Comparison of ENCODE assay signal across 16 cellular contexts in genomic region chr21:43021756-43022600, GRCh38. TPM values are rescaled to one million over a fixed set of nuclear protein-coding genes. Genes with fewer than 3 reads are reported as not detected.
DNase-seq lines count a peak whose midpoint lies in the region; ATAC-seq lines count a peak whose summit lies in the region.
"Had no signal": no experiment of that assay in that cellular context is flagged by ENCODE, and none has a peak within 500 bp of the region (broad histone marks: within the 10 kb centered on the region; RNA-seq: fewer than 3 reads in every experiment).

No MANE protein-coding gene starts in this region.

- H3K27ac ChIP-seq in Karpas-422 (ENCODE audit: low read length) (peak overlapping the region; percentile 91), mesenchymal stem cell (ENCODE audit: low read length, poor library complexity, severe bottlenecking) (no peak overlapping the region)

- peaks cover 73% of the 10 kb centered on the region for H3K36me3 Mint-ChIP-seq in stimulated activated effector memory CD8-positive, alpha-beta T cell treated with anti-CD3 and anti-CD28 coated beads, Interleukin-12 subunit alpha, Interleukin-12 subunit beta, amount 100 ng/mL, for 72 hours

- no peak overlapping the region for H3K4ac ChIP-seq in mesenchymal stem cell (ENCODE audit: low read depth in 1 of 2, low read length in 2 of 2)

- no peak overlapping the region for H3K14ac ChIP-seq in mesenchymal stem cell (ENCODE audit: low read length in 2 of 2)

- H3K4me1 ChIP-seq in Karpas-422 (ENCODE audit: low read length) (peaks cover 57% of the 10 kb centered on the region), mesenchymal stem cell (ENCODE audit: control insufficient read depth, insufficient read depth, low read depth, low read length) (peaks cover 18% of the 10 kb centered on the region)

- H2AFZ ChIP-seq in Karpas-422 (ENCODE audit: low read length) (no peak overlapping the region), mesenchymal stem cell (ENCODE audit: low read depth, low read length) (no peak overlapping the region)

- H3K9ac ChIP-seq in Karpas-422 (ENCODE audit: low read length), result no peak overlapping the region
- H3K9ac ChIP-seq in mesenchymal stem cell (ENCODE audit: low read length), result no peak overlapping the region

- no peak overlapping the region for H3K4me3 Mint-ChIP-seq in stimulated activated effector memory CD8-positive, alpha-beta T cell treated with anti-CD3 and anti-CD28 coated beads, Interleukin-12 subunit alpha, Interleukin-12 subunit beta, amount 100 ng/mL, for 72 hours
- H3K4me3 Mint-ChIP-seq: CD14-positive monocyte had no signal

- peak overlapping the region; percentile 76 for H3K27ac Mint-ChIP-seq in stimulated activated effector memory CD8-positive, alpha-beta T cell treated with anti-CD3 and anti-CD28 coated beads, Interleukin-12 subunit alpha, Interleukin-12 subunit beta, amount 100 ng/mL, for 72 hours

- no peaks in the 10 kb centered on the region for H3K9me2 ChIP-seq in Karpas-422 (replicated peaks; ENCODE audit: insufficient read depth, low read length)

- no peak for ATAC-seq in stimulated activated effector memory CD8-positive, alpha-beta T cell treated with anti-CD3 and anti-CD28 coated beads, Interleukin-12 subunit alpha, Interleukin-12 subunit beta, amount 100 ng/mL, for 72 hours
- no peak for ATAC-seq in GM19397 (IDR thresholded peaks at IDR 0.05; ENCODE audit: unreplicated experiment)
- ATAC-seq: K562, SK-N-SH treated with all-trans-retinoic acid at 6 μM for 48 hours had no signal

- no peaks in the 10 kb centered on the region for H3K9me3 ChIP-seq in Karpas-422 (ENCODE audit: low read length)
- no peaks in the 10 kb centered on the region for H3K9me3 ChIP-seq in mesenchymal stem cell (ENCODE audit: control insufficient read depth, low read length)

- H3K4me2 ChIP-seq in Karpas-422 (ENCODE audit: low read depth, low read length, poor library complexity, severe bottlenecking) (no peak overlapping the region), mesenchymal stem cell (ENCODE audit: low read length, poor library complexity, severe bottlenecking) (no peak overlapping the region)

- no peak overlapping the region for H3K18ac ChIP-seq in mesenchymal stem cell (ENCODE audit: low read depth in 1 of 2, low read length in 2 of 2)

- 94% methylated on average over 28 of the region's 28 CpGs for WGBS in mesenchymal stem cell

- H4K91ac ChIP-seq in mesenchymal stem cell (ENCODE audit: low read length), result no peak overlapping the region

- H3K79me1 ChIP-seq in mesenchymal stem cell (replicated peaks; ENCODE audit: low read length, poor library complexity, severe bottlenecking), result peaks cover 4% of the 10 kb centered on the region

- peak; percentile 61 for DNase-seq in H7
- DNase-seq in Karpas-422, result no peak
- no peak for DNase-seq in mesenchymal stem cell
- DNase-seq in stimulated activated effector memory CD8-positive, alpha-beta T cell treated with anti-CD3 and anti-CD28 coated beads, Interleukin-12 subunit alpha, Interleukin-12 subunit beta, amount 100 ng/mL, for 72 hours (ENCODE audit: low spot score in 2 of 2), result no peak
- DNase-seq in NCI-H2107 (lab: John Stamatoyannopoulos, UW), result no peak
- DNase-seq in SHP77 treated with DMSO at 0.1 percent for 48 hours (lab: John Stamatoyannopoulos, UW), result no peak
- DNase-seq: DMS79 treated with DMSO at 0.1 percent for 48 hours, NCI-H1105, NCI-H2081, NCI-H510A, NCI-H748 treated with DMSO at 0.1 percent for 48 hours, SHP77 had no signal

- H2BK5ac ChIP-seq in mesenchymal stem cell (ENCODE audit: low read depth, low read length, poor library complexity, severe bottlenecking), result no peak overlapping the region

- no peaks in the 10 kb centered on the region for H4K20me1 ChIP-seq in Karpas-422 (ENCODE audit: insufficient read depth, low read depth, low read length)

- H3K36me3 ChIP-seq in H7 (replicated peaks; ENCODE audit: control insufficient read depth, insufficient read depth, low read length) (peaks cover 21% of the 10 kb centered on the region), Karpas-422 (ENCODE audit: insufficient read depth, low read length) (no peaks in the 10 kb centered on the region; the same call in 1 of the 2 replicates), mesenchymal stem cell (ENCODE audit: control insufficient read depth in 1 of 2, insufficient read depth in 2 of 2, low read depth in 1 of 2, low read length in 2 of 2) (peaks cover 30 to 75% of the 10 kb centered on the region in 2 experiments)

- no peak overlapping the region for H4K8ac ChIP-seq in mesenchymal stem cell (ENCODE audit: low read length)

- H2BK15ac ChIP-seq in mesenchymal stem cell (ENCODE audit: low read depth, poor library complexity, severe bottlenecking), result no peak overlapping the region

- H3K4me3 ChIP-seq in H7 (ENCODE audit: insufficient read depth, low read depth, low read length), result no peak overlapping the region
- no peak overlapping the region for H3K4me3 ChIP-seq in Karpas-422 (ENCODE audit: low read length)
- H3K4me3 ChIP-seq in mesenchymal stem cell (ENCODE audit: insufficient read depth in 1 of 2, low read depth in 1 of 2, low read length in 2 of 2), result no peak overlapping the region
- H3K4me3 ChIP-seq: K562 had no signal

- H3K79me2 ChIP-seq in Karpas-422 (ENCODE audit: low read length), result no peaks in the 10 kb centered on the region

- H3K9me3 Mint-ChIP-seq in stimulated activated effector memory CD8-positive, alpha-beta T cell treated with anti-CD3 and anti-CD28 coated beads, Interleukin-12 subunit alpha, Interleukin-12 subunit beta, amount 100 ng/mL, for 72 hours, result no peaks in the 10 kb centered on the region
- H3K9me3 Mint-ChIP-seq: CD14-positive monocyte had no signal

- peak overlapping the region; percentile 15 for H2AK5ac ChIP-seq in mesenchymal stem cell (ENCODE audit: low read length, severe bottlenecking)

- no peak overlapping the region for H2BK12ac ChIP-seq in mesenchymal stem cell (ENCODE audit: low read length in 2 of 2)

- no peak overlapping the region for H2BK120ac ChIP-seq in mesenchymal stem cell (ENCODE audit: low read depth, low read length)

- no peaks in the 10 kb centered on the region for H3K4me1 Mint-ChIP-seq in stimulated activated effector memory CD8-positive, alpha-beta T cell treated with anti-CD3 and anti-CD28 coated beads, Interleukin-12 subunit alpha, Interleukin-12 subunit beta, amount 100 ng/mL, for 72 hours
- H3K4me1 Mint-ChIP-seq: CD14-positive monocyte had no signal

- H3K23ac ChIP-seq in mesenchymal stem cell (ENCODE audit: low read length in 2 of 2), result no peak overlapping the region

- H3K27me3 ChIP-seq in H7 (ENCODE audit: control insufficient read depth, insufficient read depth, low read length) (no peaks in the 10 kb centered on the region), Karpas-422 (ENCODE audit: low read length) (no peaks in the 10 kb centered on the region), mesenchymal stem cell (ENCODE audit: control insufficient read depth in 1 of 2, insufficient read depth in 1 of 2, low read length in 2 of 2) (no peaks in the 10 kb centered on the region)

RNA-seq across cellular contexts. Expression of gene PKNOX1, which starts 47.6 kb away (rescaled TPM):
- total RNA-seq in H7 (2014; rRNA removed; shearing (Covaris generic)), result 17.7 and 20.0 TPM in 2 replicates
- 19.7 and 28.1 TPM in 2 replicates for total RNA-seq in Karpas-422 (2014; rRNA removed; shearing (Covaris generic); ENCODE audit: low replicate concordance)
- 10.6 TPM for polyA plus RNA-seq in mesenchymal stem cell (2013, experiment 1 of 2)
- polyA plus RNA-seq in mesenchymal stem cell (2013, experiment 2 of 2), result 10.5 TPM

RNA-seq across cellular contexts. Expression of gene CBS, which starts 53.7 kb away (rescaled TPM):
- total RNA-seq in H7 (2014; rRNA removed; shearing (Covaris generic)), result 315 and 380 TPM in 2 replicates
- total RNA-seq in Karpas-422 (2014; rRNA removed; shearing (Covaris generic); ENCODE audit: low replicate concordance), result 3.6 and 4.5 TPM in 2 replicates
- polyA plus RNA-seq in mesenchymal stem cell (2013, experiment 1 of 2), result 31.4 TPM
- polyA plus RNA-seq in mesenchymal stem cell (2013, experiment 2 of 2), result 32.2 TPM
- polyA plus RNA-seq: CD14-positive monocyte had no signal

Comparison
In these comparisons a context has a peak if more than half of its experiments do, and no peak if none do; other contexts are left out.
1. RNA of gene CBS, which starts 53.7 kb away (total RNA-seq): 315 to 380 TPM in H7; 3.6 to 4.5 TPM in Karpas-422; every median in the first group is over 10 times any median in the second.